8 cellular contexts compared by ENCODE assay signal in genomic region chr6:24910331-24910849, GRCh38. TPM values are rescaled to one million over a fixed set of nuclear protein-coding genes. Genes with fewer than 3 reads are reported as not detected.
DNase-seq lines count a peak whose midpoint lies in the region; ATAC-seq and TF ChIP-seq lines count a peak whose summit lies in the region.

No MANE protein-coding gene starts in this region.

- peaks cover 2% of the 10 kb centered on the region for H3K36me3 Mint-ChIP-seq in neural crest cell (ENCODE audit: low read depth)

- H3K4me1 ChIP-seq in esophagus squamous epithelium = peaks cover 11 to 31% (median 11%) of the 10 kb centered on the region in 3 donors

- peak overlapping the region; percentile 28 to 73 (median 56) for H3K27ac ChIP-seq in esophagus squamous epithelium

- peak overlapping the region; percentile 91 for H3K4me3 Mint-ChIP-seq in neural crest cell

- WGBS in esophagus squamous epithelium, 2 donors = 0 to 16% methylated on average over 9 to 10 of the region's 29 CpGs

- no peak overlapping the region for H3K27ac Mint-ChIP-seq in neural crest cell (ENCODE audit: unreplicated experiment)

- peaks cover 48% of the 10 kb centered on the region for H3K4me1 Mint-ChIP-seq in neural crest cell

- in situ Hi-C loops in GM13976 (cut with MboI; ENCODE audit: low sequenced_read_pairs, unreplicated experiment) = no loop called here

- peak; percentile 57 for ATAC-seq in HG02885 (IDR thresholded peaks at IDR 0.05; ENCODE audit: poor library complexity, unreplicated experiment)
- ATAC-seq in GM18870 (IDR thresholded peaks at IDR 0.05; ENCODE audit: unreplicated experiment) = no peak

- intact Hi-C loops in esophagus squamous epithelium (cut with DNase I) = no loop called here

- H3K36me3 ChIP-seq in esophagus squamous epithelium = no peaks in the 10 kb centered on the region

- H3K9me3 Mint-ChIP-seq in neural crest cell = no peaks in the 10 kb centered on the region

- DNase-seq in GM13976 (ENCODE audit: low spot score) (peak; percentile 42), esophagus squamous epithelium (lab: John Stamatoyannopoulos, UW) (no peak), neural crest cell (ENCODE audit: low read depth, low spot score) (no peak), erythroblast (lab: John Stamatoyannopoulos, UW) (no peak), NCI-H2107 treated with DMSO at 0.1 percent for 48 hours (lab: John Stamatoyannopoulos, UW; ENCODE audit: unreplicated experiment) (no peak)
- DNase-seq in activated CD4-positive, alpha-beta T cell treated with anti-CD3 and anti-CD28 coated beads, Interleukin-2, amount 50 U/mL, for 1 hour = peak; percentile 26

- TF ChIP-seq POLR2A in esophagus squamous epithelium (IDR thresholded peaks at IDR 0.05) (no peak), erythroblast (IDR thresholded peaks at IDR 0.05; ENCODE audit: low read length) (no peak)

- H3K9me3 ChIP-seq in esophagus squamous epithelium = no peaks in the 10 kb centered on the region

- H3K4me3 ChIP-seq in esophagus squamous epithelium = peak overlapping the region; percentile 36 to 74 (median 52)

- peaks cover 50% of the 10 kb centered on the region for H3K27me3 Mint-ChIP-seq in neural crest cell (ENCODE audit: low read depth)

- peaks cover 0 to 57% (median 2%) of the 10 kb centered on the region in 4 donors for H3K27me3 ChIP-seq in esophagus squamous epithelium

- TF ChIP-seq CTCF in GM13976 (IDR thresholded peaks at IDR 0.05; ENCODE audit: borderline replicate concordance, control extremely low read depth, extremely low read depth, insufficient read depth, missing control alignments) = peak; percentile 27
- no peak for TF ChIP-seq CTCF in esophagus squamous epithelium (IDR thresholded peaks at IDR 0.05)
- TF ChIP-seq CTCF in neural crest cell (conservative IDR thresholded peaks at IDR 0.05) = no peak

RNA-seq across cellular contexts. Expression of gene RIPOR2, which starts 25.4 kb away (rescaled TPM):
- total RNA-seq in esophagus squamous epithelium = 1 to 10 TPM in 3 of 4 donors, under 1 TPM in 1; 0.83 to 4.4 (median 3.3) TPM
- total RNA-seq in neural crest cell = 2.9 and 3.5 TPM in 2 replicates

Comparison
In these comparisons a context has a peak if more than half of its experiments do, and no peak if none do; other contexts are left out.
1. DNase-seq: peak in GM13976 (single experiment) and activated CD4-positive, alpha-beta T cell treated with anti-CD3 and anti-CD28 coated beads, Interleukin-2, amount 50 U/mL, for 1 hour (single experiment); none in esophagus squamous epithelium (single experiment), neural crest cell (single experiment), erythroblast (0 of 2) and NCI-H2107 treated with DMSO at 0.1 percent for 48 hours (single experiment).